ENCODE assay signal across 15 cellular contexts in the genomic region with DNA sequence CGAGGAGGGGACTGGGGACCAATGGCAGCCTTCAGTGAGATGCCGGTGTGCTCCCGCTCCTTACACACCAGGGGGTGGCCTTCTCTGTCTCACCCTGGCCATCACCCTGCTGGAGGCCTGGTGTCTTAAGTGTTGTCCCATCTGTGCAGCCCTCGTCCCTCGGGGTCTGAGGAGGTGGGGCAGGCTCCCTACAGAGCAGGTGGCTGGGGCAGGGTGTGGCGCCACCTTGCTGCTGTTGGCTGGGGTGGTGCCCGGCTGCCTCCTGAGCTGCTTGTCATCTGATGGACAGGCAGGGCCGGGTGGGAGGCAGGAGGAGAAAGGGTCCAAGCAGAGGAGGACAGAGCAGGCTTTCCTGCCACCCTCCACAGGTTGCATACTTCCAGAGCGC. TPM values are rescaled to one million over a fixed set of nuclear protein-coding genes. Genes with fewer than 3 reads are reported as not detected.
DNase-seq lines count a peak whose midpoint lies in the region; ATAC-seq and TF ChIP-seq lines count a peak whose summit lies in the region.
"Had no signal": no experiment of that assay in that cellular context is flagged by ENCODE, and none has a peak within 500 bp of the region (broad histone marks: within the 10 kb centered on the region; RNA-seq: fewer than 3 reads in every experiment).

No MANE protein-coding gene starts in this region.

- H3K4me1 ChIP-seq in Panc1 (ENCODE audit: control insufficient read depth, insufficient read depth, low read length) (no peaks in the 10 kb centered on the region), hepatocyte (ENCODE audit: insufficient read depth) (peaks cover 12% of the 10 kb centered on the region), upper lobe of right lung (peaks cover 11% of the 10 kb centered on the region)

- CTCF ChIA-PET in activated CD4-positive, alpha-beta T cell treated with anti-CD3 and anti-CD28 coated beads for 36 hours (lab: Charles Lee), result interaction anchor here (0.5 kb wide), 1 partner anchor 651 kb away, joined by 3 read pairs; no protein-coding TSS in a partner anchor
- CTCF ChIA-PET in Panc1 (lab: Charles Lee), result no interaction called here

- H3K36me3 ChIP-seq in Panc1 (ENCODE audit: control insufficient read depth, insufficient read depth, low read length) (no peaks in the 10 kb centered on the region), hepatocyte (replicated peaks; ENCODE audit: insufficient read depth, low read depth) (no peaks in the 10 kb centered on the region), upper lobe of right lung (peaks cover 75% of the 10 kb centered on the region)

- H3K36me3 Mint-ChIP-seq in activated CD4-positive, alpha-beta T cell treated with anti-CD3 and anti-CD28 coated beads for 36 hours (ENCODE audit: low read depth), result peaks cover 7% of the 10 kb centered on the region
- no peaks in the 10 kb centered on the region for H3K36me3 Mint-ChIP-seq in T-helper 17 cell (ENCODE audit: low read depth)

- no peaks in the 10 kb centered on the region for H3K9me3 Mint-ChIP-seq in activated CD4-positive, alpha-beta T cell treated with anti-CD3 and anti-CD28 coated beads for 36 hours (ENCODE audit: low read depth)
- H3K9me3 Mint-ChIP-seq: memory B cell had no signal

- H3K27ac ChIP-seq in Panc1 (ENCODE audit: low read length) (no peak overlapping the region), hepatocyte (no peak overlapping the region), upper lobe of right lung (no peak overlapping the region)

- no peak overlapping the region for H3K4me3 Mint-ChIP-seq in activated CD4-positive, alpha-beta T cell treated with anti-CD3 and anti-CD28 coated beads for 36 hours
- H3K4me3 Mint-ChIP-seq in T-helper 17 cell, result no peak overlapping the region
- H3K4me3 Mint-ChIP-seq: memory B cell had no signal

- ATAC-seq in activated CD4-positive, alpha-beta T cell treated with anti-CD3 and anti-CD28 coated beads for 36 hours, result peak; percentile 18
- ATAC-seq in Panc1 (0 out of 2 replicates have a peak, but pooled peaks have one; percentile 29), upper lobe of right lung (no peak), HG03139 (IDR thresholded peaks at IDR 0.05; ENCODE audit: unreplicated experiment) (no peak), T-helper 17 cell (no peak), HG02970 (IDR thresholded peaks at IDR 0.05; ENCODE audit: low FRiP score, unreplicated experiment) (no peak)

- DNase-seq in activated CD4-positive, alpha-beta T cell treated with anti-CD3 and anti-CD28 coated beads for 36 hours, result no peak
- DNase-seq in activated CD4-positive, alpha-beta T cell treated with anti-CD3 and anti-CD28 coated beads, Interleukin-2, amount 50 U/mL, for 4 hours, result no peak
- no peak for DNase-seq in Panc1 (ENCODE audit: low read depth, low spot score)
- no peak for DNase-seq in hepatocyte (ENCODE audit: low spot score)
- DNase-seq in upper lobe of right lung, result no peak
- DNase-seq in T-helper 17 cell, result no peak
- DNase-seq: ACHN; activated CD4-positive, CD25-positive, alpha-beta regulatory T cell; Calu3; NCI-H2107; nucleus accumbens had no signal

- no peak overlapping the region for H3K27ac Mint-ChIP-seq in activated CD4-positive, alpha-beta T cell treated with anti-CD3 and anti-CD28 coated beads for 36 hours
- no peak overlapping the region for H3K27ac Mint-ChIP-seq in T-helper 17 cell
- H3K27ac Mint-ChIP-seq: memory B cell had no signal

- no peaks in the 10 kb centered on the region for H3K27me3 ChIP-seq in Panc1 (ENCODE audit: control insufficient read depth, insufficient read depth, low read length)
- H3K27me3 ChIP-seq in hepatocyte, result no peaks in the 10 kb centered on the region
- no peaks in the 10 kb centered on the region for H3K27me3 ChIP-seq in upper lobe of right lung

- H3K4me2 ChIP-seq in hepatocyte, result no peak overlapping the region

- peaks cover 11% of the 10 kb centered on the region for H4K20me1 ChIP-seq in hepatocyte (ENCODE audit: insufficient read depth, poor library complexity, severe bottlenecking)

- H3K9me2 ChIP-seq in hepatocyte (replicated peaks; ENCODE audit: insufficient read depth), result no peaks in the 10 kb centered on the region

- H3K9me3 ChIP-seq in Panc1 (ENCODE audit: control insufficient read depth, insufficient read depth, low read depth, low read length) (no peaks in the 10 kb centered on the region), hepatocyte (ENCODE audit: low read depth) (no peaks in the 10 kb centered on the region), upper lobe of right lung (no peaks in the 10 kb centered on the region), T-helper 17 cell (ENCODE audit: control insufficient read depth, low read length, poor library complexity, severe bottlenecking) (no peaks in the 10 kb centered on the region)
- H3K9me3 ChIP-seq: thoracic aorta had no signal

- H3K27me3 Mint-ChIP-seq in activated CD4-positive, alpha-beta T cell treated with anti-CD3 and anti-CD28 coated beads for 36 hours, result no peaks in the 10 kb centered on the region
- no peaks in the 10 kb centered on the region for H3K27me3 Mint-ChIP-seq in T-helper 17 cell
- H3K27me3 Mint-ChIP-seq: memory B cell had no signal

- WGBS in hepatocyte (ENCODE audit: low lambda C conversion rate, missing lambda C conversion rate), result 96% methylated on average over 9 of the region's 9 CpGs

- intact Hi-C loops in activated CD4-positive, alpha-beta T cell treated with anti-CD3 and anti-CD28 coated beads for 36 hours (cut with DNase I, micrococcal nuclease), result no loop called here
- intact Hi-C loops in Panc1 (cut with micrococcal nuclease; ENCODE audit: unreplicated experiment), result no loop called here
- intact Hi-C loops in upper lobe of right lung (cut with DNase I), result no loop called here

- no TSS peak for BruUV-seq in Panc1 (replicated peaks; lab: Mats Ljungman, UMichigan)

- peaks cover 28% of the 10 kb centered on the region for H3K79me2 ChIP-seq in hepatocyte

- no peak overlapping the region for H3K4me3 ChIP-seq in Panc1 (ENCODE audit: low read depth in 2 of 2, low read length in 2 of 2)
- no peak overlapping the region for H3K4me3 ChIP-seq in hepatocyte
- no peak overlapping the region for H3K4me3 ChIP-seq in upper lobe of right lung
- H3K4me3 ChIP-seq: thoracic aorta had no signal

- TF ChIP-seq CTCF in Panc1 (IDR thresholded peaks at IDR 0.05), result no peak
- peak; percentile 4 for TF ChIP-seq CTCF in hepatocyte (IDR thresholded peaks at IDR 0.05; ENCODE audit: poor library complexity)
- TF ChIP-seq CTCF in upper lobe of right lung (IDR thresholded peaks at IDR 0.05), result peak; percentile 5

- no peaks in the 10 kb centered on the region for H3K4me1 Mint-ChIP-seq in activated CD4-positive, alpha-beta T cell treated with anti-CD3 and anti-CD28 coated beads for 36 hours
- H3K4me1 Mint-ChIP-seq in T-helper 17 cell, result peaks cover 5% of the 10 kb centered on the region

- POLR2A ChIA-PET in activated CD4-positive, alpha-beta T cell treated with anti-CD3 and anti-CD28 coated beads for 36 hours (lab: Charles Lee), result no interaction called here
- POLR2A ChIA-PET in Panc1 (lab: Charles Lee), result no interaction called here

- in situ Hi-C loops in Panc1 (cut with HindIII; ENCODE audit: low pct_unique_long_range_greater_than_20kb, low sequenced_read_pairs), result no loop called here

- H2AFZ ChIP-seq in hepatocyte, result no peak overlapping the region

RNA-seq across cellular contexts. Expression of a gene that starts 25.9 kb away (rescaled TPM):
- total RNA-seq in activated CD4-positive, alpha-beta T cell treated with anti-CD3 and anti-CD28 coated beads for 36 hours, result 10 to 100 TPM; 25.9 to 29.4 TPM
- total RNA-seq in Panc1 (2021; ENCODE audit: unreplicated experiment) (35.7 TPM), hepatocyte (7.4 and 11.9 TPM in 2 replicates), upper lobe of right lung (56.2 TPM), T-helper 17 cell (10 to 100 TPM; 36.8 to 38.6 TPM)
- 34.6 TPM for polyA plus RNA-seq in Panc1 (2012; ENCODE audit: insufficient read length)
- polyA plus RNA-seq in hepatocyte, result 20.5 and 22.8 TPM in 2 replicates

Comparison
In these comparisons a context has a peak if more than half of its experiments do, and no peak if none do; other contexts are left out.
1. ATAC-seq: peak in activated CD4-positive, alpha-beta T cell treated with anti-CD3 and anti-CD28 coated beads for 36 hours (single experiment) and Panc1 (single experiment); none in upper lobe of right lung (single experiment), HG03139 (single experiment), T-helper 17 cell (single experiment) and HG02970 (single experiment).